8 cellular contexts compared by ENCODE assay signal in genomic region chr12:123712780-123713319, GRCh38. TPM values are rescaled to one million over a fixed set of nuclear protein-coding genes. Genes with fewer than 3 reads are reported as not detected.
DNase-seq lines count a peak whose midpoint lies in the region; ATAC-seq and TF ChIP-seq lines count a peak whose summit lies in the region.

No MANE protein-coding gene starts in this region.

- peaks cover 5 to 6% of the 10 kb centered on the region in 2 donors for H3K36me3 Mint-ChIP-seq in CD14-positive monocyte
- H3K36me3 Mint-ChIP-seq in brain = peaks cover 4% of the 10 kb centered on the region

- DNase-seq in CD14-positive monocyte (ENCODE audit: low spot score) (no peak), mesenteric fat pad (ENCODE audit: low spot score) (peak; percentile 51), sciatic nerve (ENCODE audit: low spot score) (no peak), DMS114 treated with DMSO at 0.1 percent for 48 hours (lab: John Stamatoyannopoulos, UW; ENCODE audit: unreplicated experiment) (no peak), retina (no peak)

- peaks cover 9% of the 10 kb centered on the region; the same call in 1 of the 2 replicates for H3K36me3 ChIP-seq in KOPT-K1 (ENCODE audit: insufficient read depth, low read length)

- H3K4me3 Mint-ChIP-seq in CD14-positive monocyte (peak overlapping the region; percentile 89 to 92), brain (peak overlapping the region; percentile 91 to 97 (median 92))

- intact Hi-C loops in CD14-positive monocyte (cut with micrococcal nuclease) (loop anchor here in 1 of 2 donors (5.0 kb wide), 1 partner anchor 41 kb away; the partner anchor contains the start of gene TCTN2), sciatic nerve (cut with DNase I) (no loop called here)

- TF ChIP-seq CTCF in CD14-positive monocyte (IDR thresholded peaks at IDR 0.05) = no peak
- TF ChIP-seq CTCF in brain (conservative IDR thresholded peaks at IDR 0.05) = no peak

- H3K9me3 ChIP-seq in KOPT-K1 (ENCODE audit: insufficient read depth, low read length, poor library complexity, severe bottlenecking) = no peaks in the 10 kb centered on the region

- H3K27me3 Mint-ChIP-seq in CD14-positive monocyte (ENCODE audit: low read depth in 3 of 3) (peaks cover 0 to 12% (median 2%) of the 10 kb centered on the region in 3 donors), brain (peaks cover 11% of the 10 kb centered on the region)

- peaks cover 0 to 3% (median 0%) of the 10 kb centered on the region in 7 donors for H3K9me3 Mint-ChIP-seq in CD14-positive monocyte
- H3K9me3 Mint-ChIP-seq in brain = no peaks in the 10 kb centered on the region

- H3K27ac ChIP-seq in KOPT-K1 (ENCODE audit: low read depth, low read length, poor library complexity, severe bottlenecking) = peak overlapping the region; percentile 87

- H3K4me1 Mint-ChIP-seq in CD14-positive monocyte (peaks cover 30% of the 10 kb centered on the region), brain (peaks cover 36% of the 10 kb centered on the region)

- ATAC-seq in GM18519 (IDR thresholded peaks at IDR 0.05; ENCODE audit: low FRiP score, unreplicated experiment) (no peak), sciatic nerve (no peak)

- H3K27ac Mint-ChIP-seq in CD14-positive monocyte = peak overlapping the region in 4 of 7 donors; percentile 1 to 77 (median 40)
- H3K27ac Mint-ChIP-seq in brain = peak overlapping the region; percentile 61 to 92 (median 83)

RNA-seq across cellular contexts. Expression of gene ATP6V0A2, which starts 0.7 kb away (rescaled TPM):
- polyA plus RNA-seq in CD14-positive monocyte (10 to 100 TPM; 11.5 to 14.4 TPM), brain (ENCODE audit: insufficient read depth, low read depth, low replicate concordance) (7.0 TPM)
- total RNA-seq in mesenteric fat pad (33.3 TPM), sciatic nerve (28.8 TPM)

RNA-seq across cellular contexts. Expression of gene TCTN2, which starts 41.9 kb away (rescaled TPM):
- polyA plus RNA-seq in CD14-positive monocyte (under 1 TPM in 1 of 2 donors, not detected in 1; 0.24 TPM), brain (ENCODE audit: insufficient read depth, low read depth, low replicate concordance) (7.5 TPM)
- total RNA-seq in mesenteric fat pad (6.6 TPM), sciatic nerve (14.0 TPM)

RNA-seq across cellular contexts. Expression of gene DNAH10, which starts 49.3 kb away (rescaled TPM):
- polyA plus RNA-seq in CD14-positive monocyte (not detected), brain (ENCODE audit: insufficient read depth, low read depth, low replicate concordance) (0.75 TPM)
- total RNA-seq in mesenteric fat pad (0.51 TPM), sciatic nerve (0.76 TPM)
